In genomic region chr1:174075245-174075692, GRCh38 we compare ENCODE assay signal across 1 cellular context.
TF ChIP-seq lines count a peak whose summit lies in the region.

No MANE protein-coding gene starts in this region.

TF ChIP-seq in K562, 482 proteins besides CTCF, POLR2A, EP300 and RAD21 (continued from another document and continues in another):
- TF ChIP-seq FOXA3 (CRISPR knock-in tag; conservative IDR thresholded peaks at IDR 0.05 in 1 of 2, IDR thresholded peaks at IDR 0.05 in 1 of 2) (no peak), TAF1 (IDR thresholded peaks at IDR 0.05; ENCODE audit: control insufficient read depth, extremely low read depth, insufficient read depth, low read length, severe bottlenecking) (peak; percentile 42), NFATC3 (IDR thresholded peaks at IDR 0.05) (0 out of 2 replicates have a peak, but pooled peaks have one; percentile 73), ZNF609 (CRISPR knock-in tag; IDR thresholded peaks at IDR 0.05; ENCODE audit: borderline replicate concordance) (no peak), TAF15 (IDR thresholded peaks at IDR 0.05; ENCODE audit: low read depth, low read length) (no peak), ZFP30 (CRISPR knock-in tag; IDR thresholded peaks at IDR 0.05; ENCODE audit: borderline replicate concordance) (no peak), VEZF1 (CRISPR knock-in tag; IDR thresholded peaks at IDR 0.05) (no peak), TRIM28 (IDR thresholded peaks at IDR 0.05) (no peak), GABPB1 (CRISPR knock-in tag; IDR thresholded peaks at IDR 0.05) (no peak), NR1H2 (CRISPR knock-in tag; IDR thresholded peaks at IDR 0.05) (no peak), CHD7 (IDR thresholded peaks at IDR 0.05; ENCODE audit: low read depth, low read length) (no peak), GABPA (tag; conservative IDR thresholded peaks at IDR 0.05; ENCODE audit: low read depth) (0 out of 2 replicates have a peak, but pooled peaks have one; percentile 21), ZNF583 (CRISPR knock-in tag; IDR thresholded peaks at IDR 0.05) (no peak), PURB (CRISPR knock-in tag; IDR thresholded peaks at IDR 0.05; ENCODE audit: low read depth) (no peak), TOE1 (IDR thresholded peaks at IDR 0.05; ENCODE audit: borderline replicate concordance) (0 out of 2 replicates have a peak, but pooled peaks have one; percentile 26), TOE1 (CRISPR knock-in tag; IDR thresholded peaks at IDR 0.05; ENCODE audit: borderline replicate concordance, low read depth) (no peak), USF2 (CRISPR knock-in tag; IDR thresholded peaks at IDR 0.05) (no peak), ZNF354B (CRISPR knock-in tag; IDR thresholded peaks at IDR 0.05) (no peak), OTX1 (CRISPR knock-in tag; IDR thresholded peaks at IDR 0.05) (no peak), ILF3 (IDR thresholded peaks at IDR 0.05; ENCODE audit: borderline replicate concordance) (no peak), PHB (CRISPR knock-in tag; IDR thresholded peaks at IDR 0.05) (no peak), CREB5 (CRISPR knock-in tag; IDR thresholded peaks at IDR 0.05) (no peak), SMARCA4 (IDR thresholded peaks at IDR 0.05) (no peak; the same call in 1 of the 2 replicates)
- TF ChIP-seq, protein P1, sequence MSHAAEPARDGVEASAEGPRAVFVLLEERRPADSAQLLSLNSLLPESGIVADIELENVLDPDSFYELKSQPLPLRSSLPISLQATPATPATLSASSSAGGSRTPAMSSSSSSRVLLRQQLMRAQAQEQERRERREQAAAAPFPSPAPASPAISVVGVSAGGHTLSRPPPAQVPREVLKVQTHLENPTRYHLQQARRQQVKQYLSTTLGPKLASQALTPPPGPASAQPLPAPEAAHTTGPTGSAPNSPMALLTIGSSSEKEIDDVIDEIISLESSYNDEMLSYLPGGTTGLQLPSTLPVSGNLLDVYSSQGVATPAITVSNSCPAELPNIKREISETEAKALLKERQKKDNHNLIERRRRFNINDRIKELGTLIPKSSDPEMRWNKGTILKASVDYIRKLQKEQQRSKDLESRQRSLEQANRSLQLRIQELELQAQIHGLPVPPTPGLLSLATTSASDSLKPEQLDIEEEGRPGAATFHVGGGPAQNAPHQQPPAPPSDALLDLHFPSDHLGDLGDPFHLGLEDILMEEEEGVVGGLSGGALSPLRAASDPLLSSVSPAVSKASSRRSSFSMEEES (CRISPR knock-in tag; IDR thresholded peaks at IDR 0.05): no peak
- TF ChIP-seq, protein P2, sequence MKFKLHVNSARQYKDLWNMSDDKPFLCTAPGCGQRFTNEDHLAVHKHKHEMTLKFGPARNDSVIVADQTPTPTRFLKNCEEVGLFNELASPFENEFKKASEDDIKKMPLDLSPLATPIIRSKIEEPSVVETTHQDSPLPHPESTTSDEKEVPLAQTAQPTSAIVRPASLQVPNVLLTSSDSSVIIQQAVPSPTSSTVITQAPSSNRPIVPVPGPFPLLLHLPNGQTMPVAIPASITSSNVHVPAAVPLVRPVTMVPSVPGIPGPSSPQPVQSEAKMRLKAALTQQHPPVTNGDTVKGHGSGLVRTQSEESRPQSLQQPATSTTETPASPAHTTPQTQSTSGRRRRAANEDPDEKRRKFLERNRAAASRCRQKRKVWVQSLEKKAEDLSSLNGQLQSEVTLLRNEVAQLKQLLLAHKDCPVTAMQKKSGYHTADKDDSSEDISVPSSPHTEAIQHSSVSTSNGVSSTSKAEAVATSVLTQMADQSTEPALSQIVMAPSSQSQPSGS (CRISPR knock-in tag; IDR thresholded peaks at IDR 0.05): no peak
- TF ChIP-seq, protein P3, sequence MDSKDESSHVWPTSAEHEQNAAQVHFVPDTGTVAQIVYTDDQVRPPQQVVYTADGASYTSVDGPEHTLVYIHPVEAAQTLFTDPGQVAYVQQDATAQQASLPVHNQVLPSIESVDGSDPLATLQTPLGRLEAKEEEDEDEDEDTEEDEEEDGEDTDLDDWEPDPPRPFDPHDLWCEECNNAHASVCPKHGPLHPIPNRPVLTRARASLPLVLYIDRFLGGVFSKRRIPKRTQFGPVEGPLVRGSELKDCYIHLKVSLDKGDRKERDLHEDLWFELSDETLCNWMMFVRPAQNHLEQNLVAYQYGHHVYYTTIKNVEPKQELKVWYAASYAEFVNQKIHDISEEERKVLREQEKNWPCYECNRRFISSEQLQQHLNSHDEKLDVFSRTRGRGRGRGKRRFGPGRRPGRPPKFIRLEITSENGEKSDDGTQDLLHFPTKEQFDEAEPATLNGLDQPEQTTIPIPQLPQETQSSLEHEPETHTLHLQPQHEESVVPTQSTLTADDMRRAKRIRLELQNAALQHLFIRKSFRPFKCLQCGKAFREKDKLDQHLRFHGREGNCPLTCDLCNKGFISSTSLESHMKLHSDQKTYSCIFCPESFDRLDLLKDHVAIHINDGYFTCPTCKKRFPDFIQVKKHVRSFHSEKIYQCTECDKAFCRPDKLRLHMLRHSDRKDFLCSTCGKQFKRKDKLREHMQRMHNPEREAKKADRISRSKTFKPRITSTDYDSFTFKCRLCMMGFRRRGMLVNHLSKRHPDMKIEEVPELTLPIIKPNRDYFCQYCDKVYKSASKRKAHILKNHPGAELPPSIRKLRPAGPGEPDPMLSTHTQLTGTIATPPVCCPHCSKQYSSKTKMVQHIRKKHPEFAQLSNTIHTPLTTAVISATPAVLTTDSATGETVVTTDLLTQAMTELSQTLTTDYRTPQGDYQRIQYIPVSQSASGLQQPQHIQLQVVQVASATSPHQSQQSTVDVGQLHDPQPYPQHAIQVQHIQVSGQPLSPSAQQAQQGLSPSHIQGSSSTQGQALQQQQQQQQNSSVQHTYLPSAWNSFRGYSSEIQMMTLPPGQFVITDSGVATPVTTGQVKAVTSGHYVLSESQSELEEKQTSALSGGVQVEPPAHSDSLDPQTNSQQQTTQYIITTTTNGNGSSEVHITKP (IDR thresholded peaks at IDR 0.05; ENCODE audit: partially characterized antibody): peak; percentile 48
